Comparison of ENCODE assay signal across 21 cellular contexts in genomic region chr4:116953947-116954346, GRCh38.
DNase-seq lines count a peak whose midpoint lies in the region; TF ChIP-seq lines count a peak whose summit lies in the region.
"Had no signal": no experiment of that assay in that cellular context is flagged by ENCODE, and none has a peak within 500 bp of the region (broad histone marks: within the 10 kb centered on the region; RNA-seq: fewer than 3 reads in every experiment).

No MANE protein-coding gene starts in this region.

- in situ Hi-C loops in GM23248 (cut with MboI): no loop called here

- no peak for TF ChIP-seq CTCF in brain (conservative IDR thresholded peaks at IDR 0.05)

- H3K9me3 Mint-ChIP-seq in brain: no peaks in the 10 kb centered on the region

- H3K4ac ChIP-seq in neuronal stem cell (ENCODE audit: low read length): no peak overlapping the region

- H3K9me2 ChIP-seq in GM23248 (ENCODE audit: insufficient read depth): no peaks in the 10 kb centered on the region

- H2BK120ac ChIP-seq in neuronal stem cell (ENCODE audit: low read depth, low read length): no peak overlapping the region

- no peak overlapping the region for H3K23ac ChIP-seq in neuronal stem cell (ENCODE audit: low read depth, low read length, poor library complexity)

- H2AFZ ChIP-seq in neuronal stem cell (ENCODE audit: low read length) (peak overlapping the region; percentile 23), GM23248 (no peak overlapping the region)

- no peak overlapping the region for H2BK15ac ChIP-seq in neuronal stem cell (ENCODE audit: low read length)

- no peak overlapping the region for H3K18ac ChIP-seq in neuronal stem cell (ENCODE audit: low read length)

- no peak overlapping the region for H4K8ac ChIP-seq in neuronal stem cell (ENCODE audit: low read depth, low read length)

- H2BK12ac ChIP-seq in neuronal stem cell (ENCODE audit: low read length): no peak overlapping the region

- H3K36me3 Mint-ChIP-seq in brain: no peaks in the 10 kb centered on the region
- H3K36me3 Mint-ChIP-seq: CD8-positive, alpha-beta T cell; IgD-negative memory B cell had no signal

- WGBS in neuronal stem cell (ENCODE audit: extremely low coverage in 2 of 2, insufficient read length in 2 of 2, insufficient replicate concordance in 1 of 2), 2 donors: no CpG with 5 or more reads among the region's 3 CpGs
- 5% methylated on average over 3 of the region's 3 CpGs for WGBS in GM23248 (ENCODE audit: low coverage in 1 of 2, low lambda C conversion rate in 2 of 2, missing lambda C conversion rate in 2 of 2), 2 experiments

- H3K4me2 ChIP-seq in neuronal stem cell (ENCODE audit: insufficient read depth, low read length, poor library complexity, severe bottlenecking) (no peak overlapping the region), GM23248 (ENCODE audit: unreplicated experiment) (no peak overlapping the region)

- H3K4me1 Mint-ChIP-seq in brain: peaks cover 16% of the 10 kb centered on the region
- H3K4me1 Mint-ChIP-seq: IgD-negative memory B cell had no signal

- no peak overlapping the region for H4K91ac ChIP-seq in neuronal stem cell (ENCODE audit: low read depth, low read length, poor library complexity)

- H3K14ac ChIP-seq in neuronal stem cell (ENCODE audit: low read length): no peak overlapping the region

- H3K27ac ChIP-seq in neuronal stem cell (replicated peaks; ENCODE audit: low read length): no peak overlapping the region
- H3K27ac ChIP-seq in GM23248: no peak overlapping the region

- H3K27me3 ChIP-seq in neuronal stem cell (ENCODE audit: control insufficient read depth in 3 of 3, insufficient read depth in 3 of 3, low read depth in 1 of 3, low read length in 3 of 3) (no peaks in the 10 kb centered on the region), GM23248 (replicated peaks; ENCODE audit: insufficient read depth) (no peaks in the 10 kb centered on the region)

- H3K27me3 Mint-ChIP-seq in brain: peaks cover 5% of the 10 kb centered on the region
- H3K27me3 Mint-ChIP-seq: IgD-negative memory B cell had no signal

- H3K9me3 ChIP-seq in neuronal stem cell (replicated peaks in 1 of 2; ENCODE audit: control insufficient read depth in 2 of 2, insufficient read depth in 1 of 2, low read depth in 1 of 2, low read length in 2 of 2) (no peaks in the 10 kb centered on the region), GM23248 (ENCODE audit: low read depth) (peaks cover 7% of the 10 kb centered on the region)

- H3K36me3 ChIP-seq in neuronal stem cell (replicated peaks in 1 of 2; ENCODE audit: control insufficient read depth in 2 of 2, insufficient read depth in 2 of 2, low read length in 2 of 2) (no peaks in the 10 kb centered on the region), GM23248 (ENCODE audit: low read depth) (no peaks in the 10 kb centered on the region)

- H3K4me1 ChIP-seq in neuronal stem cell (ENCODE audit: control insufficient read depth in 2 of 2, insufficient read depth in 1 of 2, low read depth in 1 of 2, low read length in 2 of 2) (no peaks in the 10 kb centered on the region), GM23248 (ENCODE audit: insufficient read depth) (no peaks in the 10 kb centered on the region)

- H3K27ac Mint-ChIP-seq in brain: peak overlapping the region in 3 of 5 experiments; percentile 58 to 85 (median 63)
- H3K27ac Mint-ChIP-seq: CD8-positive, alpha-beta T cell; IgD-negative memory B cell had no signal

- no peak overlapping the region for H2BK5ac ChIP-seq in neuronal stem cell (ENCODE audit: low read length)

- H3K4me3 ChIP-seq in neuronal stem cell (ENCODE audit: low read length in 2 of 2): no peak overlapping the region
- no peak overlapping the region for H3K4me3 ChIP-seq in GM23248

- no peaks in the 10 kb centered on the region for H3K79me1 ChIP-seq in neuronal stem cell (ENCODE audit: low read depth, low read length)

- H4K20me1 ChIP-seq in GM23248 (ENCODE audit: insufficient read depth): no peaks in the 10 kb centered on the region

- no peak overlapping the region for H2AK5ac ChIP-seq in neuronal stem cell (ENCODE audit: low read depth, low read length)

- peak overlapping the region in 2 of 5 experiments; percentile 22 to 42 for H3K4me3 Mint-ChIP-seq in brain
- H3K4me3 Mint-ChIP-seq: CD8-positive, alpha-beta T cell; IgD-negative memory B cell had no signal

- no peaks in the 10 kb centered on the region for H3K79me2 ChIP-seq in GM23248 (ENCODE audit: insufficient read depth)

- H3K9ac ChIP-seq in neuronal stem cell (ENCODE audit: low read depth, low read length, poor library complexity): no peak overlapping the region
- H3K9ac ChIP-seq in GM23248: no peak overlapping the region

- peak; percentile 6 for DNase-seq in NCI-H82 (lab: John Stamatoyannopoulos, UW)
- DNase-seq in NCI-H82 treated with DMSO at 0.1 percent for 48 hours (lab: John Stamatoyannopoulos, UW; ENCODE audit: unreplicated experiment): no peak
- DNase-seq in NCI-H446 (lab: John Stamatoyannopoulos, UW): peak; percentile 38 to 88
- DNase-seq in neuronal stem cell (ENCODE audit: low spot score): no peak
- DNase-seq in GM23248: no peak
- no peak for DNase-seq in Kasumi-1 (lab: John Stamatoyannopoulos, UW)
- no peak for DNase-seq in SKM-1 (lab: John Stamatoyannopoulos, UW; ENCODE audit: unreplicated experiment)
- DNase-seq: CD8-positive, alpha-beta T cell; DND-41; GOT3; Karpas-422; MM.1S; NCI-H1092; NCI-H1436 treated with DMSO at 0.1 percent for 48 hours; NCI-H2107; NCI-H226; NCI-H526; OCI-M1; Right ventricle myocardium superior had no signal

- H3F3A ChIP-seq in GM23248 (ENCODE audit: insufficient read depth): no peaks in the 10 kb centered on the region

Comparison
In these comparisons a context has a peak if more than half of its experiments do, and no peak if none do; other contexts are left out.
1. DNase-seq: peak in NCI-H82 (single experiment) and NCI-H446 (2 of 2); none in NCI-H82 treated with DMSO at 0.1 percent for 48 hours (single experiment), neuronal stem cell (single experiment), GM23248 (single experiment), Kasumi-1 (0 of 2) and SKM-1 (single experiment).